ENCODE assay signal across 8 cellular contexts in genomic region chr20:32091888-32092346, GRCh38. TPM values are rescaled to one million over a fixed set of nuclear protein-coding genes. Genes with fewer than 3 reads are reported as not detected.
DNase-seq lines count a peak whose midpoint lies in the region; ATAC-seq and TF ChIP-seq lines count a peak whose summit lies in the region.

No MANE protein-coding gene starts in this region.

- no peaks in the 10 kb centered on the region for H3K9me3 Mint-ChIP-seq in nephron progenitor cell

- H3K9me3 ChIP-seq in DND-41 (ENCODE audit: insufficient read depth, low read length, severe bottlenecking) (no peaks in the 10 kb centered on the region), esophagus squamous epithelium (no peaks in the 10 kb centered on the region)

- H4K20me1 ChIP-seq in DND-41 (ENCODE audit: insufficient read depth, low read length): no peaks in the 10 kb centered on the region; the same call in 1 of the 2 replicates
- H4K20me1 ChIP-seq in KMS-11 (ENCODE audit: insufficient read depth): no peaks in the 10 kb centered on the region

- H3K4me1 ChIP-seq in DND-41 (ENCODE audit: insufficient read depth, low read length) (no peaks in the 10 kb centered on the region), KMS-11 (ENCODE audit: low read depth, poor library complexity, severe bottlenecking) (peaks cover 29% of the 10 kb centered on the region), esophagus squamous epithelium (peaks cover 0 to 3% (median 0%) of the 10 kb centered on the region in 3 donors)

- no peak overlapping the region for H3K4me2 ChIP-seq in DND-41 (ENCODE audit: insufficient read depth, low read length)
- no peak overlapping the region for H3K4me2 ChIP-seq in KMS-11

- H3K27me3 Mint-ChIP-seq in nephron progenitor cell (ENCODE audit: low read depth, poor library complexity): peaks cover 3% of the 10 kb centered on the region

- peak; percentile 94 for ATAC-seq in DND-41 (ENCODE audit: insufficient read depth, low read depth)
- no peak for ATAC-seq in HG02973 (IDR thresholded peaks at IDR 0.05; ENCODE audit: unreplicated experiment)

- TF ChIP-seq POLR2A in esophagus squamous epithelium (IDR thresholded peaks at IDR 0.05): no peak

- peaks cover 20% of the 10 kb centered on the region for H3K27me3 ChIP-seq in DND-41 (ENCODE audit: insufficient read depth, low read length, poor library complexity)
- no peaks in the 10 kb centered on the region for H3K27me3 ChIP-seq in KMS-11 (ENCODE audit: insufficient read depth, low read depth)
- peaks cover 0 to 6% (median 0%) of the 10 kb centered on the region in 4 donors for H3K27me3 ChIP-seq in esophagus squamous epithelium

- no peak overlapping the region for H3K4me3 Mint-ChIP-seq in nephron progenitor cell

- peak; percentile 88 for DNase-seq in DND-41
- peak; percentile 57 for DNase-seq in OCI-M2 (lab: John Stamatoyannopoulos, UW; ENCODE audit: unreplicated experiment)
- DNase-seq in activated T-cell treated with anti-CD3 and anti-CD28 coated beads for 48 hours (ENCODE audit: low read depth): peak; percentile 69
- peak; percentile 18 for DNase-seq in esophagus squamous epithelium (lab: John Stamatoyannopoulos, UW)
- peak; percentile 92 for DNase-seq in nephron progenitor cell
- peak; percentile 65 for DNase-seq in stimulated activated naive CD4-positive, alpha-beta T cell treated with Interleukin-2 at 50 U/mL for 16 hours (lab: John Stamatoyannopoulos, UW)

- H2AFZ ChIP-seq in DND-41 (ENCODE audit: low read depth, low read length): no peak overlapping the region
- peak overlapping the region; percentile 27; the same call in 1 of the 2 replicates for H2AFZ ChIP-seq in KMS-11 (ENCODE audit: low read depth)

- H3K79me2 ChIP-seq in DND-41 (ENCODE audit: insufficient read depth, low read length) (no peaks in the 10 kb centered on the region), KMS-11 (ENCODE audit: insufficient read depth, low read depth) (no peaks in the 10 kb centered on the region)

- peaks cover 22% of the 10 kb centered on the region for H3K4me1 Mint-ChIP-seq in nephron progenitor cell

- intact Hi-C loops in esophagus squamous epithelium (cut with DNase I): loop anchor here (5.0 to 10.0 kb wide), 3 partner anchors 60 to 237 kb away; no protein-coding TSS in a partner anchor

- H3K36me3 ChIP-seq in DND-41 (ENCODE audit: insufficient read depth, low read length) (no peaks in the 10 kb centered on the region), KMS-11 (ENCODE audit: insufficient read depth) (no peaks in the 10 kb centered on the region), esophagus squamous epithelium (no peaks in the 10 kb centered on the region)

- H3K9ac ChIP-seq in DND-41 (ENCODE audit: low read depth, low read length) (no peak overlapping the region), KMS-11 (no peak overlapping the region)

- H3K36me3 Mint-ChIP-seq in nephron progenitor cell (ENCODE audit: low read depth): no peaks in the 10 kb centered on the region

- H3K27ac Mint-ChIP-seq in nephron progenitor cell: no peak overlapping the region

- 0 to 1% methylated on average over 7 of the region's 7 CpGs for WGBS in esophagus squamous epithelium, 2 donors

- TF ChIP-seq CTCF in DND-41 (IDR thresholded peaks at IDR 0.05; ENCODE audit: borderline replicate concordance, extremely low read depth, low read length, poor library complexity, severe bottlenecking) (peak; percentile 96), KMS-11 (conservative IDR thresholded peaks at IDR 0.05; ENCODE audit: low read depth, low read length) (peak; percentile 98), esophagus squamous epithelium (IDR thresholded peaks at IDR 0.05) (peak; percentile 66 to 95 (median 82)), nephron progenitor cell (IDR thresholded peaks at IDR 0.05) (peak; percentile 98)

- H3K27ac ChIP-seq in DND-41 (ENCODE audit: low read length) (no peak overlapping the region), KMS-11 (no peak overlapping the region), esophagus squamous epithelium (no peak overlapping the region)

- no peak overlapping the region for H3K4me3 ChIP-seq in DND-41 (ENCODE audit: low read depth in 1 of 2, low read length in 2 of 2)
- no peak overlapping the region for H3K4me3 ChIP-seq in KMS-11 (IDR thresholded peaks at IDR 0.05; ENCODE audit: insufficient read depth, low read depth, low read length)
- no peak overlapping the region for H3K4me3 ChIP-seq in esophagus squamous epithelium

RNA-seq across cellular contexts. Expression of gene TM9SF4, which starts 17.6 kb away (rescaled TPM):
- 10 to 100 TPM; 28.5 to 36.3 (median 32.1) TPM for total RNA-seq in esophagus squamous epithelium

RNA-seq across cellular contexts. Expression of gene HCK, which starts 39.9 kb away (rescaled TPM):
- total RNA-seq in esophagus squamous epithelium: 10 to 100 TPM in 2 of 4 donors, 1 to 10 TPM in 2; 3.0 to 16.9 (median 6.7) TPM

Comparison
In these comparisons a context has a peak if more than half of its experiments do, and no peak if none do; other contexts are left out.
1. DNase-seq: peak in every context shown above with its lines; median percentile 92 in nephron progenitor cell; 88 in DND-41; 69 in activated T-cell treated with anti-CD3 and anti-CD28 coated beads for 48 hours; 65 in stimulated activated naive CD4-positive, alpha-beta T cell treated with Interleukin-2 at 50 U/mL for 16 hours; 57 in OCI-M2; 18 in esophagus squamous epithelium.